ENCODE assay signal across 30 cellular contexts in the genomic region with DNA sequence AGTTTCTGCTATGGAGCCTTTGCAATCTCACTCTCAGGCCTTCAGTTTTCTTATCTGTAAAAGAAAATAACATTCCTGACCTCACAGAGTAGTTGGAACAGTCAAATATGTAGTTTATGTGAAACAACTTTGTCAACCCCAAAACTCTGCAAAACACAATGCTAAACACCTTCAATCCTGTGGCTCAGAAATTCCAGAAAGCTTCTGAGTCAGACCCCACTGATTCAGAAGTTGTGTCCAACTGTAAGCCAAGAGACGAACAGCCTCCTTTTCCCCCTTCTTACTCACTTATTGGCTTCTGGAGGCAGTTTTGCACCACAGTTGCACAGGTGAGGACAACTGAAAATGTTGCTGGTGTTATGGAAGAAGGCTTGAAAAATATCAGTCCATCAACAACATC. TPM values are rescaled to one million over a fixed set of nuclear protein-coding genes. Genes with fewer than 3 reads are reported as not detected.
"Had no signal": no experiment of that assay in that cellular context is flagged by ENCODE, and none has a peak within 500 bp of the region (broad histone marks: within the 10 kb centered on the region; RNA-seq: fewer than 3 reads in every experiment).

No MANE protein-coding gene starts in this region.

- DNase-seq: activated B cell treated with CpG ODN at 0.5 μM for 24 hours; activated CD4-positive, alpha-beta T cell treated with anti-CD3 and anti-CD28 coated beads for 1 hour; activated CD8-positive, alpha-beta memory T cell treated with anti-CD3 and anti-CD28 coated beads for 24 hours; activated gamma-delta T cell treated with Interleukin-2 at 50 U/mL for 16 hours; activated T-cell treated with anti-CD3 and anti-CD28 coated beads, Interleukin-2, amount 50 U/mL, for 48 hours; adrenal gland; anterior cingulate cortex; central memory CD4-positive, alpha-beta T cell; KG1; NCI-H1092; NCI-H1417; NCI-H1694; NCI-H2029; NCI-H2107; NCI-H2171 treated with DMSO at 0.1 percent for 48 hours; NCI-H345; NCI-H510A; NCI-H526 treated with DMSO at 0.1 percent for 48 hours; NCI-H82; SIG-M5; T-cell; T-helper 2 cell; T1000 had no signal

- H3K36me3 Mint-ChIP-seq: activated naive CD8-positive, alpha-beta T cell; IgD-negative memory B cell; T-cell had no signal

- FAIRE-seq: TTC549 had no signal

- ATAC-seq: T-cell had no signal

- H3K9me3 Mint-ChIP-seq: activated B cell treated with CpG ODN at 0.5 μM for 24 hours; activated T-helper 2 cell treated with anti-CD3 and anti-CD28 coated beads, Interferon-gamma antibody, Interleukin-2, Interleukin-4, amounts not matched to agents 10 μg/mL and 5 μg/mL and 100 μg/mL, durations not matched to agents 14 hours and 24 hours and 36 hours; IgD-negative memory B cell; T-cell had no signal

- H3K27ac Mint-ChIP-seq: activated B cell treated with CpG ODN at 0.5 μM for 24 hours; activated naive CD8-positive, alpha-beta T cell; activated T-helper 2 cell treated with anti-CD3 and anti-CD28 coated beads, Interferon-gamma antibody, Interleukin-2, Interleukin-4, amounts not matched to agents 10 μg/mL and 5 μg/mL and 100 μg/mL, durations not matched to agents 14 hours and 24 hours and 36 hours; IgD-negative memory B cell; T-cell had no signal

- H3K4me1 Mint-ChIP-seq: IgD-negative memory B cell, T-cell had no signal

- H3K4me3 Mint-ChIP-seq: activated B cell treated with CpG ODN at 0.5 μM for 24 hours; activated naive CD8-positive, alpha-beta T cell; IgD-negative memory B cell; T-cell had no signal

- H3K27me3 Mint-ChIP-seq: activated B cell treated with CpG ODN at 0.5 μM for 24 hours; activated naive CD8-positive, alpha-beta T cell; IgD-negative memory B cell; T-cell had no signal

RNA-seq across cellular contexts. Expression of a gene that starts 52.9 kb away (rescaled TPM):
- total RNA-seq: chondrocyte, MCF 10A, RPMI7951 had no signal
- polyA plus RNA-seq: IgD-negative memory B cell had no signal
